Comparison of ENCODE assay signal across 8 cellular contexts in genomic region chr7:100583132-100584045, GRCh38.
DNase-seq lines count a peak whose midpoint lies in the region; ATAC-seq lines count a peak whose summit lies in the region.

No MANE protein-coding gene starts in this region.

- H3K9me3 ChIP-seq in duodenal mucosa (ENCODE audit: control insufficient read depth in 1 of 2, low read length in 2 of 2) = no peaks in the 10 kb centered on the region
- H3K9me3 ChIP-seq in mucosa of stomach (ENCODE audit: control insufficient read depth, low read length) = no peaks in the 10 kb centered on the region
- no peaks in the 10 kb centered on the region for H3K9me3 ChIP-seq in subcutaneous abdominal adipose tissue (ENCODE audit: control insufficient read depth in 5 of 5, low read length in 5 of 5)

- DNase-seq in activated CD4-positive, CD25-positive, alpha-beta regulatory T cell (lab: John Stamatoyannopoulos, UW) = peak in 3 of 4 experiments; percentile 22 to 49 (median 49)
- DNase-seq in activated CD4-positive, CD25-positive, alpha-beta regulatory T cell treated with anti-CD3 and anti-CD28 coated beads, Interleukin-2, amount 50 U/mL, for 72 hours = peak; percentile 57

- H3K27ac ChIP-seq in duodenal mucosa (ENCODE audit: low read depth, low read length) = peak overlapping the region; percentile 42
- peak overlapping the region; percentile 48 for H3K27ac ChIP-seq in subcutaneous abdominal adipose tissue (ENCODE audit: low read depth, low read length)

- no peaks in the 10 kb centered on the region for H3K27me3 ChIP-seq in duodenal mucosa (ENCODE audit: control insufficient read depth in 1 of 2, insufficient read depth in 2 of 2, low read length in 2 of 2)
- no peaks in the 10 kb centered on the region for H3K27me3 ChIP-seq in mucosa of stomach (ENCODE audit: control insufficient read depth, insufficient read depth, low read length)
- no peaks in the 10 kb centered on the region for H3K27me3 ChIP-seq in subcutaneous abdominal adipose tissue (ENCODE audit: control insufficient read depth in 5 of 5, insufficient read depth in 4 of 5, low read length in 5 of 5)

- H3K4me1 ChIP-seq in duodenal mucosa (ENCODE audit: control insufficient read depth in 1 of 2, insufficient read depth in 2 of 2, low read length in 2 of 2) (peaks cover 27 to 29% of the 10 kb centered on the region in 2 donors), mucosa of stomach (ENCODE audit: control insufficient read depth, insufficient read depth, low read length) (peaks cover 39% of the 10 kb centered on the region), subcutaneous abdominal adipose tissue (ENCODE audit: control insufficient read depth in 5 of 5, insufficient read depth in 5 of 5, low read length in 5 of 5) (peaks cover 11 to 45% (median 44%) of the 10 kb centered on the region in 5 donors)

- no peak for ATAC-seq in activated CD4-positive, CD25-positive, alpha-beta regulatory T cell treated with anti-CD3 and anti-CD28 coated beads, Interleukin-2, amount 50 U/mL, for 24 hours
- ATAC-seq in HG02678 (IDR thresholded peaks at IDR 0.05; ENCODE audit: unreplicated experiment) (no peak), GM21367 (IDR thresholded peaks at IDR 0.05; ENCODE audit: unreplicated experiment) (no peak)

- H3K9ac ChIP-seq in duodenal mucosa (ENCODE audit: low read depth in 1 of 2, low read length in 2 of 2) (peak overlapping the region; percentile 59 to 70), mucosa of stomach (ENCODE audit: low read length) (peak overlapping the region; percentile 49), subcutaneous abdominal adipose tissue (ENCODE audit: low read length in 5 of 5) (peak overlapping the region in 3 of 5 donors; percentile 52 to 57 (median 55))

- H3K36me3 ChIP-seq in duodenal mucosa (ENCODE audit: control insufficient read depth in 1 of 2, insufficient read depth in 2 of 2, low read length in 2 of 2) (peaks cover 30 to 39% of the 10 kb centered on the region in 2 donors), mucosa of stomach (ENCODE audit: control insufficient read depth, insufficient read depth, low read length) (peaks cover 29% of the 10 kb centered on the region), subcutaneous abdominal adipose tissue (ENCODE audit: control insufficient read depth in 5 of 5, insufficient read depth in 5 of 5, low read length in 5 of 5) (peaks cover 0 to 45% (median 38%) of the 10 kb centered on the region in 5 donors)

- H3K4me3 ChIP-seq in duodenal mucosa (ENCODE audit: low read depth in 1 of 2, low read length in 2 of 2) (peak overlapping the region; percentile 66 to 94), mucosa of stomach (ENCODE audit: low read length) (no peak overlapping the region), subcutaneous abdominal adipose tissue (ENCODE audit: low read depth in 1 of 5, low read length in 5 of 5) (peak overlapping the region; percentile 11 to 70 (median 43))
